In the genomic region with DNA sequence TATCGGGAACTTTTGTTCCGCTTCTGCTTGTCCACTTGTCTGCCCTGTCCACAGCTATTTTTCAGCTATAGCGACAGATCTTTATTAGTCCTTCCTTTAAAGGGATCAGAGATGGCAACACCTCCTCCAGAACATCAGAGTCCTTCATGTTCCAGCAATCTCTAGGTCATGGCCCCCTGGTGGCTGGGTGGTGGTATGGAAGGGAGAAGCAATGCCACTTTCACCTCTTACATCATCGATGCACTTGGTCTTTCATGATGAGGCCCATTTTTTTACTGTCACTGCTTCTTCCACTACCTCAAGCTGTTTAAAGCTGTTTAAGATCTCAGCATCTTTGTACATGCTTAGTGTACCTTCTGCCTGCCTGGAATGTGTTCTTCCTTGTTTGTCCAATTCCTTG, we compare ENCODE assay signal across 7 cellular contexts.
DNase-seq lines count a peak whose midpoint lies in the region; ATAC-seq, FAIRE-seq and TF ChIP-seq lines count a peak whose summit lies in the region.

No MANE protein-coding gene starts in this region.

- TF ChIP-seq CTCF in HepG2 (CRISPR knock-in tag; IDR thresholded peaks at IDR 0.05) (peak; percentile 45), upper lobe of left lung (IDR thresholded peaks at IDR 0.05) (peak; percentile 15 to 43 (median 31))

- TF ChIP-seq EP300 in HepG2 (IDR thresholded peaks at IDR 0.05; ENCODE audit: low read depth in 2 of 2, low read length in 2 of 2) (no peak), HepG2 (CRISPR knock-in tag; IDR thresholded peaks at IDR 0.05; ENCODE audit: borderline replicate concordance) (no peak), upper lobe of left lung (IDR thresholded peaks at IDR 0.05) (no peak)

- peak; percentile 79 for FAIRE-seq in HepG2 (lab: Jason Lieb, UNC)

- H3K4me2 ChIP-seq in HepG2 (ENCODE audit: low read depth, low read length) = no peak overlapping the region

- peaks cover 7% of the 10 kb centered on the region for H3K27me3 Mint-ChIP-seq in activated T-cell treated with anti-CD3 and anti-CD28 coated beads, Interleukin-2, amount 50 U/mL, for 4 hours (ENCODE audit: low read depth)

- DNase-seq in NOMO-1 treated with dmso at 0.1 percent for 144 hours (lab: John Stamatoyannopoulos, UW; ENCODE audit: unreplicated experiment) = peak; percentile 26
- peak; percentile 41 for DNase-seq in activated T-cell treated with anti-CD3 and anti-CD28 coated beads, Interleukin-2, amount 50 U/mL, for 4 hours
- peak; percentile 24 for DNase-seq in HepG2 (ENCODE audit: low spot score)
- DNase-seq in upper lobe of left lung = no peak
- no peak for DNase-seq in NCI-H1048 (lab: John Stamatoyannopoulos, UW)

- H3K36me3 ChIP-seq in HepG2 (replicated peaks in 1 of 2; ENCODE audit: control insufficient read depth in 1 of 2, insufficient read depth in 2 of 2, low read length in 2 of 2) = no peaks in the 10 kb centered on the region
- H3K36me3 ChIP-seq in upper lobe of left lung = no peaks in the 10 kb centered on the region

- no peak for TF ChIP-seq POLR2A in HepG2 (IDR thresholded peaks at IDR 0.05; ENCODE audit: insufficient read depth in 1 of 2, low read depth in 2 of 2, low read length in 2 of 2)
- TF ChIP-seq POLR2A in upper lobe of left lung (IDR thresholded peaks at IDR 0.05) = no peak

- in situ Hi-C loops in HepG2 (cut with HindIII; ENCODE audit: extremely low pct_ligation_motif_present, low pct_unique_long_range_greater_than_20kb) = no loop called here

- intact Hi-C loops in HepG2 (cut with micrococcal nuclease; ENCODE audit: unreplicated experiment) = no loop called here

- H3K27me3 ChIP-seq in HepG2 (ENCODE audit: control insufficient read depth in 1 of 2, insufficient read depth in 2 of 2, low read length in 2 of 2) (no peaks in the 10 kb centered on the region), upper lobe of left lung (no peaks in the 10 kb centered on the region)

- H3K36me3 Mint-ChIP-seq in activated T-cell treated with anti-CD3 and anti-CD28 coated beads, Interleukin-2, amount 50 U/mL, for 4 hours (ENCODE audit: insufficient read depth) = no peaks in the 10 kb centered on the region

- no peaks in the 10 kb centered on the region for H3K79me2 ChIP-seq in HepG2 (ENCODE audit: insufficient read depth, low read length)

- WGBS in HepG2 (ENCODE audit: low lambda C conversion rate) = 19% methylated on average over 4 of the region's 4 CpGs
- 89 to 94% methylated on average over 4 of the region's 4 CpGs for WGBS in upper lobe of left lung, 2 donors

- ATAC-seq in GM19351 (IDR thresholded peaks at IDR 0.05; ENCODE audit: unreplicated experiment) (peak; percentile 92), HepG2 (peak; percentile 50; the same call in 1 of the 3 replicates), upper lobe of left lung (ENCODE audit: low FRiP score in 2 of 2) (no peak), HG03025 (IDR thresholded peaks at IDR 0.05; ENCODE audit: low FRiP score, unreplicated experiment) (no peak)
- peak; percentile 48 to 66 for ATAC-seq in activated T-cell treated with anti-CD3 and anti-CD28 coated beads, Interleukin-2, amount 50 U/mL, for 4 hours

- H3K4me3 Mint-ChIP-seq in activated T-cell treated with anti-CD3 and anti-CD28 coated beads, Interleukin-2, amount 50 U/mL, for 4 hours = no peak overlapping the region

- H3K9me3 ChIP-seq in HepG2 (ENCODE audit: low read length) = no peaks in the 10 kb centered on the region
- H3K9me3 ChIP-seq in upper lobe of left lung = no peaks in the 10 kb centered on the region

- BruUV-seq in HepG2 (replicated peaks; lab: Mats Ljungman, UMichigan) = no TSS peak

- CTCF ChIA-PET in HepG2 (lab: Yijun Ruan, JAX; ENCODE audit: low intra/inter-chr PET ratio, low total read pairs) = interaction anchor here (1.4 kb wide), 1 partner anchor 26 kb away, joined by 6 read pairs; no protein-coding TSS in a partner anchor

- no peak overlapping the region for H2AFZ ChIP-seq in HepG2 (ENCODE audit: low read length)

- H3K27ac ChIP-seq in HepG2 (ENCODE audit: extremely low read length, insufficient read depth, low read length) (no peak overlapping the region), upper lobe of left lung (no peak overlapping the region)

- no peak overlapping the region for H3K9ac ChIP-seq in HepG2 (ENCODE audit: insufficient read depth, low read depth, low read length)

- no peaks in the 10 kb centered on the region for H3K4me1 Mint-ChIP-seq in activated T-cell treated with anti-CD3 and anti-CD28 coated beads, Interleukin-2, amount 50 U/mL, for 4 hours (ENCODE audit: low read depth)

- no peaks in the 10 kb centered on the region for H4K20me1 ChIP-seq in HepG2 (ENCODE audit: insufficient read depth, low read length)

- no peaks in the 10 kb centered on the region for H3K4me1 ChIP-seq in HepG2 (ENCODE audit: insufficient read depth, low read length)
- H3K4me1 ChIP-seq in upper lobe of left lung = no peaks in the 10 kb centered on the region

- TF ChIP-seq RAD21 in HepG2 (CRISPR knock-in tag; IDR thresholded peaks at IDR 0.05) = no peak

- H3K4me3 ChIP-seq in HepG2 (replicated peaks in 1 of 3; ENCODE audit: insufficient read depth in 1 of 3, low read depth in 2 of 3, low read length in 3 of 3) = no peak overlapping the region
- no peak overlapping the region for H3K4me3 ChIP-seq in upper lobe of left lung

- POLR2A ChIA-PET in HepG2 (lab: Yijun Ruan, JAX) = no interaction called here

- H3K9me3 Mint-ChIP-seq in activated T-cell treated with anti-CD3 and anti-CD28 coated beads, Interleukin-2, amount 50 U/mL, for 4 hours = no peaks in the 10 kb centered on the region

TF ChIP-seq in HepG2, 621 proteins besides CTCF, POLR2A, EP300 and RAD21:
- TF ChIP-seq CEBPB (IDR thresholded peaks at IDR 0.05; ENCODE audit: borderline replicate concordance, low read depth, low read length) (peak; percentile 26; the same call in 1 of the 2 replicates), ZNF850 (CRISPR knock-in tag; conservative IDR thresholded peaks at IDR 0.05) (no peak), ARNTL (CRISPR knock-in tag; IDR thresholded peaks at IDR 0.05) (no peak), CHD4 (IDR thresholded peaks at IDR 0.05; ENCODE audit: borderline replicate concordance, low read length) (no peak), CEBPG (CRISPR knock-in tag; IDR thresholded peaks at IDR 0.05) (0 out of 2 replicates have a peak, but pooled peaks have one; percentile 18), GPBP1L1 (CRISPR knock-in tag; IDR thresholded peaks at IDR 0.05) (no peak)

Comparison
In these comparisons a context has a peak if more than half of its experiments do, and no peak if none do; other contexts are left out.
1. ATAC-seq: peak in GM19351 (single experiment), activated T-cell treated with anti-CD3 and anti-CD28 coated beads, Interleukin-2, amount 50 U/mL, for 4 hours (2 of 2) and HepG2 (single experiment); none in upper lobe of left lung (0 of 2) and HG03025 (single experiment).
2. DNase-seq: peak in NOMO-1 treated with dmso at 0.1 percent for 144 hours (single experiment), activated T-cell treated with anti-CD3 and anti-CD28 coated beads, Interleukin-2, amount 50 U/mL, for 4 hours (single experiment) and HepG2 (single experiment); none in upper lobe of left lung (0 of 2) and NCI-H1048 (single experiment).